ENCODE assay signal across 18 cellular contexts in the genomic region with DNA sequence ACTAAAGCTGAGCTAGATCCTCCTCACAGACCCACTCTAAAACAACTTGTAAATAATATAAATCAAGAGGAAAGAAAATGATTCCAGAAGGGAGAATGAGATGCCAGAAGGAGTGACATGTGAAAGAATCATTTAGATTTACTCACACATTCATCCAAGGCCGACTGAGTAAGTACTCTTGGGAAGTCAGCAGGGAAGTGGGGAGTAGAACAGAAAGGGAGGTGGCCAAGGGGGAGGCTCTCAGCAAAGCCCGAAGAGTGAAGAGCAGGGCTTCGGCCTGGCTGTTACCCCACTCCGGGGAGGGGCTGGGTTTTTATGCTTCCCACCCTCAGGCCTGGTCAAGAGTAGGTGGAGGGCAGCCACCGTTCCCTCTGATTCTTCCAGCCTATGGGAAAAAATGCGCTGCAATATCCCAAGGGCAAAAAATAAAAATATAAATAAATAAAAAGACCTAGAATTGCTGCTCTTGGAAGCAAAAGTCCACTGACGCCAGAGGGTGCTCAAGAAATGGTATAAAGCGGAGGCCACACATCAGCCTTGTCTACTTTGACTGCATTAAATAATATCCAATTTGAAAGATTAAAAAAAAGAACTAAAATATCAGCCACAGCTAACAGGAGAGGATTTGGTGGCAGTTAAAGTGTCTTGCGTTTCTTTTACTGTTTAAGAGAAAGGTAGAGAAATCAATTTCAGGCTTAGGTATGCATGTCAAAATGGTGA.
DNase-seq lines count a peak whose midpoint lies in the region; ATAC-seq and TF ChIP-seq lines count a peak whose summit lies in the region.
"Had no signal": no experiment of that assay in that cellular context is flagged by ENCODE, and none has a peak within 500 bp of the region (broad histone marks: within the 10 kb centered on the region; RNA-seq: fewer than 3 reads in every experiment).

No MANE protein-coding gene starts in this region.

- DNase-seq in GM03348 (ENCODE audit: low spot score) (peak; percentile 59), islet precursor cell (peak; percentile 22), upper lobe of right lung (peak; percentile 6), NCI-H1105 (lab: John Stamatoyannopoulos, UW) (no peak), cardiac septum (ENCODE audit: low spot score) (no peak)
- no peak for DNase-seq in activated naive CD4-positive, alpha-beta T cell treated with anti-CD3 and anti-CD28 coated beads for 36 hours
- no peak for DNase-seq in NK-92 treated with Interleukin-12 subunit alpha and Interleukin-12 subunit beta, amount 100 ng/mL, for 24 hours (lab: John Stamatoyannopoulos, UW)
- DNase-seq: C1 segment of cervical spinal cord; CD8-positive, alpha-beta memory T cell; H9; IMR-90; NCI-H1436; NCI-H1930; NCI-H226; NCI-H524 treated with DMSO at 0.1 percent for 48 hours; SJCRH30 had no signal

- no peaks in the 10 kb centered on the region for H3K4me1 ChIP-seq in upper lobe of right lung

- no peak for ATAC-seq in upper lobe of right lung

- peaks cover 14% of the 10 kb centered on the region for H3K27me3 Mint-ChIP-seq in brain
- H3K27me3 Mint-ChIP-seq in activated naive CD4-positive, alpha-beta T cell treated with anti-CD3 and anti-CD28 coated beads for 36 hours (ENCODE audit: low read depth), result peaks cover 3% of the 10 kb centered on the region

- CTCF ChIA-PET in activated naive CD4-positive, alpha-beta T cell treated with anti-CD3 and anti-CD28 coated beads for 36 hours (lab: Charles Lee), result no interaction called here

- H3K27me3 ChIP-seq in upper lobe of right lung, result peaks cover 4% of the 10 kb centered on the region
- H3K27me3 ChIP-seq: SJCRH30 had no signal

- peak overlapping the region in 4 of 5 experiments; percentile 7 to 60 (median 30) for H3K27ac Mint-ChIP-seq in brain
- no peak overlapping the region for H3K27ac Mint-ChIP-seq in activated naive CD4-positive, alpha-beta T cell treated with anti-CD3 and anti-CD28 coated beads for 36 hours
- H3K27ac Mint-ChIP-seq: CD8-positive, alpha-beta memory T cell; H9 had no signal

- H3K4me3 Mint-ChIP-seq in brain, result no peak overlapping the region
- H3K4me3 Mint-ChIP-seq in activated naive CD4-positive, alpha-beta T cell treated with anti-CD3 and anti-CD28 coated beads for 36 hours, result no peak overlapping the region
- H3K4me3 Mint-ChIP-seq: CD8-positive, alpha-beta memory T cell; H9 had no signal

- H3K36me3 ChIP-seq in upper lobe of right lung, result no peaks in the 10 kb centered on the region
- H3K36me3 ChIP-seq: SJCRH30 had no signal

- H3K4me3 ChIP-seq in upper lobe of right lung, result no peak overlapping the region
- H3K4me3 ChIP-seq: SJCRH30 had no signal

- H3K27ac ChIP-seq in upper lobe of right lung, result no peak overlapping the region
- H3K27ac ChIP-seq: HL-60, SJCRH30 had no signal

- TF ChIP-seq CTCF in brain (conservative IDR thresholded peaks at IDR 0.05), result no peak
- TF ChIP-seq CTCF in upper lobe of right lung (IDR thresholded peaks at IDR 0.05), result no peak

- H3K36me3 Mint-ChIP-seq in brain, result no peaks in the 10 kb centered on the region
- no peaks in the 10 kb centered on the region for H3K36me3 Mint-ChIP-seq in activated naive CD4-positive, alpha-beta T cell treated with anti-CD3 and anti-CD28 coated beads for 36 hours (ENCODE audit: low read depth)
- H3K36me3 Mint-ChIP-seq: CD8-positive, alpha-beta memory T cell had no signal

- no peaks in the 10 kb centered on the region for H3K9me3 ChIP-seq in upper lobe of right lung

- intact Hi-C loops in upper lobe of right lung (cut with DNase I), result no loop called here
- intact Hi-C loops in activated naive CD4-positive, alpha-beta T cell treated with anti-CD3 and anti-CD28 coated beads for 36 hours (cut with micrococcal nuclease), result no loop called here
- intact Hi-C loops in cardiac septum (cut with DNase I), result no loop called here

- peaks cover 12 to 56% (median 40%) of the 10 kb centered on the region in 5 experiments for H3K9me3 Mint-ChIP-seq in brain
- peaks cover 12% of the 10 kb centered on the region for H3K9me3 Mint-ChIP-seq in activated naive CD4-positive, alpha-beta T cell treated with anti-CD3 and anti-CD28 coated beads for 36 hours

- peaks cover 11% of the 10 kb centered on the region for H3K4me1 Mint-ChIP-seq in brain
- no peaks in the 10 kb centered on the region for H3K4me1 Mint-ChIP-seq in activated naive CD4-positive, alpha-beta T cell treated with anti-CD3 and anti-CD28 coated beads for 36 hours (ENCODE audit: low read depth)
- H3K4me1 Mint-ChIP-seq: CD8-positive, alpha-beta memory T cell had no signal

Comparison
In these comparisons a context has a peak if more than half of its experiments do, and no peak if none do; other contexts are left out.
1. DNase-seq: peak in GM03348 (single experiment), islet precursor cell (single experiment) and upper lobe of right lung (single experiment); none in activated naive CD4-positive, alpha-beta T cell treated with anti-CD3 and anti-CD28 coated beads for 36 hours (single experiment), NCI-H1105 (single experiment), NK-92 treated with Interleukin-12 subunit alpha and Interleukin-12 subunit beta, amount 100 ng/mL, for 24 hours (single experiment) and cardiac septum (single experiment).